1 cellular context compared by ENCODE assay signal in genomic region chr12:29751676-29752075, GRCh38.
TF ChIP-seq lines count a peak whose summit lies in the region.

No MANE protein-coding gene starts in this region.

TF ChIP-seq in H1, 55 proteins besides CTCF, POLR2A, EP300 and RAD21 (continued from another document):
- no peak for TF ChIP-seq ATF3 (IDR thresholded peaks at IDR 0.05; ENCODE audit: insufficient read depth, low read depth, low read length)
